Comparison of ENCODE assay signal across 1 cellular context in the genomic region with DNA sequence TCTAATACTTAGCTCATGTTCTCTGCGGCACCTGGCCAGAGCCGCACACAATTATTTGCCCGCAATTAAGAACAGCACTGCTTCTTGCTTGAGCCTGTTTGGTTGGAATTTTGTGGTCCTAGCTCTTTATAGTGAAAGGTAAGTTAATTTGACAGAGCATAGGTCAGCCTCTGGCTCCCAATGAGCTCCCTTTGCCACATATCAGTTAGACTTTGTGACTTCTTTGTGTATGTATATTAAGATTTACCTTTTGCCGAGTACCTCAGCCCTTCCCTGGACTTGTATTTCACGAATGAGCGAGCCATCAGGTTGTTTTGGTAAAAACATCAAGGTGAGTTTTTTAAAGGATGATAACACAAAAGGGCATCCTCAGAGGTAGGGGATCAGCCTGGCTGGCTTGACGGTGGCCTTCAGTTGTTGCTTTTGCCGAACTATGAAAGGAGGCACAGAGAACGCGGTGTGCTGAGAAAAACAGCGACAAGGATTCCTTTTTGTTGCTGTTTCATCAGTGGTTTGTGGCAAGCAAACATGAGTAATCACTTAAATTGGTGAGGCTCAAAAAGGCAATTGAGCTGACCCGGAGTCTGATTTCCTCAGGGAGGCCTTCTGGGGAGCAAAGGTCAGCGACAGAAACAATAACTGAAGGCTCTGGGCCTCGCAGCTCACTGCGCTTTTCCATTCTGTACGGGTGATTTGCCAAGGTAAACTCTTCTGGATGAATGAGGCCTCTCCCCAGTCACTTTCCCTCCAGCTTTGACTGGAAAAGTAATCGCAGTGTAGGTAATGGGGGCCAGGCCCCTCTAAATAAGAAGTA.
TF ChIP-seq lines count a peak whose summit lies in the region.

No MANE protein-coding gene starts in this region.

TF ChIP-seq in HepG2, 621 proteins besides CTCF, POLR2A, EP300 and RAD21 (continued from another document and continues in another):
- TF ChIP-seq, protein P1, sequence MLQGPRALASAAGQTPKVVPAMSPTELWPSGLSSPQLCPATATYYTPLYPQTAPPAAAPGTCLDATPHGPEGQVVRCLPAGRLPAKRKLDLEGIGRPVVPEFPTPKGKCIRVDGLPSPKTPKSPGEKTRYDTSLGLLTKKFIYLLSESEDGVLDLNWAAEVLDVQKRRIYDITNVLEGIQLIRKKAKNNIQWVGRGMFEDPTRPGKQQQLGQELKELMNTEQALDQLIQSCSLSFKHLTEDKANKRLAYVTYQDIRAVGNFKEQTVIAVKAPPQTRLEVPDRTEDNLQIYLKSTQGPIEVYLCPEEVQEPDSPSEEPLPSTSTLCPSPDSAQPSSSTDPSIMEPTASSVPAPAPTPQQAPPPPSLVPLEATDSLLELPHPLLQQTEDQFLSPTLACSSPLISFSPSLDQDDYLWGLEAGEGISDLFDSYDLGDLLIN (CRISPR knock-in tag; IDR thresholded peaks at IDR 0.05; ENCODE audit: borderline replicate concordance) = no peak
- TF ChIP-seq NR3C1 (CRISPR knock-in tag; IDR thresholded peaks at IDR 0.05) (no peak), ZNF484 (CRISPR knock-in tag; IDR thresholded peaks at IDR 0.05; ENCODE audit: borderline replicate concordance, low read depth) (no peak), BCL6 (CRISPR knock-in tag; IDR thresholded peaks at IDR 0.05) (peak; percentile 27; the same call in 1 of the 2 replicates), THAP11 (CRISPR knock-in tag; IDR thresholded peaks at IDR 0.05) (no peak; the same call in 1 of the 2 replicates), ZNF616 (CRISPR knock-in tag; IDR thresholded peaks at IDR 0.05; ENCODE audit: low read depth) (no peak), KAT7 (CRISPR knock-in tag; IDR thresholded peaks at IDR 0.05; ENCODE audit: borderline replicate concordance) (no peak), ZNF121 (CRISPR knock-in tag; IDR thresholded peaks at IDR 0.05) (no peak), HDAC6 (IDR thresholded peaks at IDR 0.05; ENCODE audit: low read depth, low read length) (no peak), ARNT (IDR thresholded peaks at IDR 0.05) (no peak), ATF4 (CRISPR knock-in tag; IDR thresholded peaks at IDR 0.05) (peak in 1 of 2 experiments; percentile 92; a peak in 2 of 4 replicates), ZNF878 (CRISPR knock-in tag; IDR thresholded peaks at IDR 0.05) (no peak), MAFF (IDR thresholded peaks at IDR 0.05; ENCODE audit: low read depth, low read length) (peak; percentile 49), ZNF75D (CRISPR knock-in tag; IDR thresholded peaks at IDR 0.05; ENCODE audit: borderline replicate concordance) (no peak), ZSCAN21 (CRISPR knock-in tag; IDR thresholded peaks at IDR 0.05; ENCODE audit: borderline replicate concordance) (no peak; the same call in 1 of the 2 replicates), ZSCAN31 (CRISPR knock-in tag; IDR thresholded peaks at IDR 0.05; ENCODE audit: low read depth) (no peak), EED (CRISPR knock-in tag; IDR thresholded peaks at IDR 0.05) (no peak), ZSCAN12 (CRISPR knock-in tag; IDR thresholded peaks at IDR 0.05) (no peak), TP53 (CRISPR knock-in tag; conservative IDR thresholded peaks at IDR 0.05) (no peak), ASH2L (IDR thresholded peaks at IDR 0.05; ENCODE audit: insufficient read length, low read depth, low read length) (peak; percentile 80), FOXC1 (CRISPR knock-in tag; IDR thresholded peaks at IDR 0.05; ENCODE audit: borderline replicate concordance) (no peak), KDM4B (CRISPR knock-in tag; IDR thresholded peaks at IDR 0.05) (no peak), HNF4A (CRISPR knock-in tag; IDR thresholded peaks at IDR 0.05) (peak; percentile 90), SALL2 (CRISPR knock-in tag; IDR thresholded peaks at IDR 0.05) (no peak), HNF1A (IDR thresholded peaks at IDR 0.05; ENCODE audit: low read depth) (0 out of 2 replicates have a peak, but pooled peaks have one; percentile 21), HNF1A (CRISPR knock-in tag; IDR thresholded peaks at IDR 0.05; ENCODE audit: borderline replicate concordance) (peak; percentile 89), SALL1 (CRISPR knock-in tag; IDR thresholded peaks at IDR 0.05) (peak; percentile 96), ZNF644 (CRISPR knock-in tag; IDR thresholded peaks at IDR 0.05; ENCODE audit: low read depth) (no peak; the same call in none of the 2 replicates), ZNF776 (CRISPR knock-in tag; IDR thresholded peaks at IDR 0.05) (no peak), HOXA9 (CRISPR knock-in tag; IDR thresholded peaks at IDR 0.05; ENCODE audit: borderline replicate concordance) (no peak), TAF1 (CRISPR knock-in tag; IDR thresholded peaks at IDR 0.05) (no peak; the same call in 1 of the 2 replicates)
- TF ChIP-seq, protein P2, sequence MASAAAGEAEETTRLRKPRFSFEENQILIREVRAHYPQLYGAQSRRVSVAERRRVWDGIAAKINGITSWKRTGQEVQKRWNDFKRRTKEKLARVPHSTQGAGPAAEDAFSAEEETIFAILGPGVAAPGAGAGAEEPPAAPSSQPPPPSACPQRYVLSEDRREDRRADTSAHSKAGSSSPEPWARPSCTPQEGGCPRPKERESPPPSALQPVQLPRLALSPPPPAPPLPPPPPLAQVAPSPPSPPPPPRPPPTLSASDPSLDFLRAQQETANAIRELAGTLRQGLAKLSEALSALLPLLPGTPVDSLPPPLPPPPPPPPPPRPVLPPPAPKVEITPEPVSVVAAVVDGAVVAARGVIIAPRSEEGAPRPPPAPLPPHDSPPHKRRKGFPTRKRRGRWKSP (CRISPR knock-in tag; IDR thresholded peaks at IDR 0.05) = peak; percentile 68
- TF ChIP-seq, protein P3, sequence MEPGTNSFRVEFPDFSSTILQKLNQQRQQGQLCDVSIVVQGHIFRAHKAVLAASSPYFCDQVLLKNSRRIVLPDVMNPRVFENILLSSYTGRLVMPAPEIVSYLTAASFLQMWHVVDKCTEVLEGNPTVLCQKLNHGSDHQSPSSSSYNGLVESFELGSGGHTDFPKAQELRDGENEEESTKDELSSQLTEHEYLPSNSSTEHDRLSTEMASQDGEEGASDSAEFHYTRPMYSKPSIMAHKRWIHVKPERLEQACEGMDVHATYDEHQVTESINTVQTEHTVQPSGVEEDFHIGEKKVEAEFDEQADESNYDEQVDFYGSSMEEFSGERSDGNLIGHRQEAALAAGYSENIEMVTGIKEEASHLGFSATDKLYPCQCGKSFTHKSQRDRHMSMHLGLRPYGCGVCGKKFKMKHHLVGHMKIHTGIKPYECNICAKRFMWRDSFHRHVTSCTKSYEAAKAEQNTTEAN (CRISPR knock-in tag; conservative IDR thresholded peaks at IDR 0.05) = 0 out of 2 replicates have a peak, but pooled peaks have one; percentile 17
- TF ChIP-seq, protein P4, sequence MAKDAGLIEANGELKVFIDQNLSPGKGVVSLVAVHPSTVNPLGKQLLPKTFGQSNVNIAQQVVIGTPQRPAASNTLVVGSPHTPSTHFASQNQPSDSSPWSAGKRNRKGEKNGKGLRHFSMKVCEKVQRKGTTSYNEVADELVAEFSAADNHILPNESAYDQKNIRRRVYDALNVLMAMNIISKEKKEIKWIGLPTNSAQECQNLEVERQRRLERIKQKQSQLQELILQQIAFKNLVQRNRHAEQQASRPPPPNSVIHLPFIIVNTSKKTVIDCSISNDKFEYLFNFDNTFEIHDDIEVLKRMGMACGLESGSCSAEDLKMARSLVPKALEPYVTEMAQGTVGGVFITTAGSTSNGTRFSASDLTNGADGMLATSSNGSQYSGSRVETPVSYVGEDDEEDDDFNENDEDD (CRISPR knock-in tag; IDR thresholded peaks at IDR 0.05; ENCODE audit: borderline replicate concordance) = peak; percentile 20; the same call in 1 of the 2 replicates
- TF ChIP-seq, protein P5, sequence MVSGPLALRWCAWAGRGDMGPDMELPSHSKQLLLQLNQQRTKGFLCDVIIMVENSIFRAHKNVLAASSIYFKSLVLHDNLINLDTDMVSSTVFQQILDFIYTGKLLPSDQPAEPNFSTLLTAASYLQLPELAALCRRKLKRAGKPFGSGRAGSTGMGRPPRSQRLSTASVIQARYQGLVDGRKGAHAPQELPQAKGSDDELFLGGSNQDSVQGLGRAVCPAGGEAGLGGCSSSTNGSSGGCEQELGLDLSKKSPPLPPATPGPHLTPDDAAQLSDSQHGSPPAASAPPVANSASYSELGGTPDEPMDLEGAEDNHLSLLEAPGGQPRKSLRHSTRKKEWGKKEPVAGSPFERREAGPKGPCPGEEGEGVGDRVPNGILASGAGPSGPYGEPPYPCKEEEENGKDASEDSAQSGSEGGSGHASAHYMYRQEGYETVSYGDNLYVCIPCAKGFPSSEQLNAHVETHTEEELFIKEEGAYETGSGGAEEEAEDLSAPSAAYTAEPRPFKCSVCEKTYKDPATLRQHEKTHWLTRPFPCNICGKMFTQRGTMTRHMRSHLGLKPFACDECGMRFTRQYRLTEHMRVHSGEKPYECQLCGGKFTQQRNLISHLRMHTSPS (CRISPR knock-in tag; IDR thresholded peaks at IDR 0.05; ENCODE audit: low read depth) = no peak
- TF ChIP-seq, protein P6, sequence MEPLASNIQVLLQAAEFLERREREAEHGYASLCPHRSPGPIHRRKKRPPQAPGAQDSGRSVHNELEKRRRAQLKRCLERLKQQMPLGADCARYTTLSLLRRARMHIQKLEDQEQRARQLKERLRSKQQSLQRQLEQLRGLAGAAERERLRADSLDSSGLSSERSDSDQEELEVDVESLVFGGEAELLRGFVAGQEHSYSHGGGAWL (CRISPR knock-in tag; IDR thresholded peaks at IDR 0.05) = no peak
- TF ChIP-seq, protein P7, sequence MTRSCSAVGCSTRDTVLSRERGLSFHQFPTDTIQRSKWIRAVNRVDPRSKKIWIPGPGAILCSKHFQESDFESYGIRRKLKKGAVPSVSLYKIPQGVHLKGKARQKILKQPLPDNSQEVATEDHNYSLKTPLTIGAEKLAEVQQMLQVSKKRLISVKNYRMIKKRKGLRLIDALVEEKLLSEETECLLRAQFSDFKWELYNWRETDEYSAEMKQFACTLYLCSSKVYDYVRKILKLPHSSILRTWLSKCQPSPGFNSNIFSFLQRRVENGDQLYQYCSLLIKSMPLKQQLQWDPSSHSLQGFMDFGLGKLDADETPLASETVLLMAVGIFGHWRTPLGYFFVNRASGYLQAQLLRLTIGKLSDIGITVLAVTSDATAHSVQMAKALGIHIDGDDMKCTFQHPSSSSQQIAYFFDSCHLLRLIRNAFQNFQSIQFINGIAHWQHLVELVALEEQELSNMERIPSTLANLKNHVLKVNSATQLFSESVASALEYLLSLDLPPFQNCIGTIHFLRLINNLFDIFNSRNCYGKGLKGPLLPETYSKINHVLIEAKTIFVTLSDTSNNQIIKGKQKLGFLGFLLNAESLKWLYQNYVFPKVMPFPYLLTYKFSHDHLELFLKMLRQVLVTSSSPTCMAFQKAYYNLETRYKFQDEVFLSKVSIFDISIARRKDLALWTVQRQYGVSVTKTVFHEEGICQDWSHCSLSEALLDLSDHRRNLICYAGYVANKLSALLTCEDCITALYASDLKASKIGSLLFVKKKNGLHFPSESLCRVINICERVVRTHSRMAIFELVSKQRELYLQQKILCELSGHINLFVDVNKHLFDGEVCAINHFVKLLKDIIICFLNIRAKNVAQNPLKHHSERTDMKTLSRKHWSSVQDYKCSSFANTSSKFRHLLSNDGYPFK (CRISPR knock-in tag; IDR thresholded peaks at IDR 0.05; ENCODE audit: borderline replicate concordance) = peak; percentile 21; the same call in 1 of the 2 replicates
- TF ChIP-seq, protein P8, sequence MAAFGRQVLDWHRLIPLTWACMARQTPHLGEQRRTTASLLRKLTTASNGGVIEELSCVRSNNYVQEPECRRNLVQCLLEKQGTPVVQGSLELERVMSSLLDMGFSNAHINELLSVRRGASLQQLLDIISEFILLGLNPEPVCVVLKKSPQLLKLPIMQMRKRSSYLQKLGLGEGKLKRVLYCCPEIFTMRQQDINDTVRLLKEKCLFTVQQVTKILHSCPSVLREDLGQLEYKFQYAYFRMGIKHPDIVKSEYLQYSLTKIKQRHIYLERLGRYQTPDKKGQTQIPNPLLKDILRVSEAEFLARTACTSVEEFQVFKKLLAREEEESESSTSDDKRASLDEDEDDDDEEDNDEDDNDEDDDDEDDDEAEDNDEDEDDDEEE (CRISPR knock-in tag; IDR thresholded peaks at IDR 0.05) = no peak
- TF ChIP-seq, protein P9, sequence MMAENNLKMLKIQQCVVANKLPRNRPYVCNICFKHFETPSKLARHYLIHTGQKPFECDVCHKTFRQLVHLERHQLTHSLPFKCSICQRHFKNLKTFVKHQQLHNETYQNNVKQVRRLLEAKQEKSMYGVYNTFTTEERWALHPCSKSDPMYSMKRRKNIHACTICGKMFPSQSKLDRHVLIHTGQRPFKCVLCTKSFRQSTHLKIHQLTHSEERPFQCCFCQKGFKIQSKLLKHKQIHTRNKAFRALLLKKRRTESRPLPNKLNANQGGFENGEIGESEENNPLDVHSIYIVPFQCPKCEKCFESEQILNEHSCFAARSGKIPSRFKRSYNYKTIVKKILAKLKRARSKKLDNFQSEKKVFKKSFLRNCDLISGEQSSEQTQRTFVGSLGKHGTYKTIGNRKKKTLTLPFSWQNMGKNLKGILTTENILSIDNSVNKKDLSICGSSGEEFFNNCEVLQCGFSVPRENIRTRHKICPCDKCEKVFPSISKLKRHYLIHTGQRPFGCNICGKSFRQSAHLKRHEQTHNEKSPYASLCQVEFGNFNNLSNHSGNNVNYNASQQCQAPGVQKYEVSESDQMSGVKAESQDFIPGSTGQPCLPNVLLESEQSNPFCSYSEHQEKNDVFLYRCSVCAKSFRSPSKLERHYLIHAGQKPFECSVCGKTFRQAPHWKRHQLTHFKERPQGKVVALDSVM (CRISPR knock-in tag; IDR thresholded peaks at IDR 0.05) = peak; percentile 88
